In genomic region chr1:56187410-56187809, GRCh38 we compare ENCODE assay signal across 27 cellular contexts.
"Had no signal": no experiment of that assay in that cellular context is flagged by ENCODE, and none has a peak within 500 bp of the region (broad histone marks: within the 10 kb centered on the region; RNA-seq: fewer than 3 reads in every experiment).

No MANE protein-coding gene starts in this region.

- H3K27me3 ChIP-seq: colonic mucosa, neural progenitor cell, pancreas, right lobe of liver, suprapubic skin, thyroid gland, upper lobe of left lung, uterus had no signal

- H3K36me3 ChIP-seq: colonic mucosa, lower lobe of right lung, neural progenitor cell, pancreas, right lobe of liver, suprapubic skin, thyroid gland, upper lobe of left lung, uterus had no signal

- H3K27ac ChIP-seq: colonic mucosa, lower lobe of right lung, neural progenitor cell, pancreas, right lobe of liver, suprapubic skin, thyroid gland, upper lobe of left lung, uterus had no signal

- H3K9me3 Mint-ChIP-seq: memory B cell; mesothelial cell of epicardium; natural killer cell; neural progenitor cell; stimulated activated effector memory CD8-positive, alpha-beta T cell treated with anti-CD3 and anti-CD28 coated beads, Interleukin-12 subunit alpha, Interleukin-12 subunit beta, amount 100 ng/mL, for 72 hours had no signal

- H3K27ac Mint-ChIP-seq: memory B cell; mesothelial cell of epicardium; natural killer cell; neural progenitor cell; progenitor cell of endocrine pancreas; stimulated activated effector memory CD8-positive, alpha-beta T cell treated with anti-CD3 and anti-CD28 coated beads, Interleukin-12 subunit alpha, Interleukin-12 subunit beta, amount 100 ng/mL, for 72 hours had no signal

- ATAC-seq: left lobe of liver; lower lobe of right lung; natural killer cell; pancreas; right lobe of liver; stimulated activated effector memory CD8-positive, alpha-beta T cell treated with anti-CD3 and anti-CD28 coated beads, Interleukin-12 subunit alpha, Interleukin-12 subunit beta, amount 100 ng/mL, for 72 hours; stimulated activated naive CD8-positive, alpha-beta T cell treated with anti-CD3 and anti-CD28 coated beads, Interleukin-15, Interleukin-2, amounts not matched to agents 100 U/mL and 50 U/mL, for 24 hours had no signal

- H3K4me1 Mint-ChIP-seq: memory B cell; natural killer cell; stimulated activated effector memory CD8-positive, alpha-beta T cell treated with anti-CD3 and anti-CD28 coated beads, Interleukin-12 subunit alpha, Interleukin-12 subunit beta, amount 100 ng/mL, for 72 hours had no signal

- H3K9me3 ChIP-seq: colonic mucosa, lower lobe of right lung, pancreas, right lobe of liver, suprapubic skin, thyroid gland, upper lobe of left lung, uterus had no signal

- H3K4me3 ChIP-seq: colonic mucosa, lower lobe of right lung, neural progenitor cell, pancreas, right lobe of liver, suprapubic skin, thyroid gland, upper lobe of left lung, uterus had no signal

- H3K4me3 Mint-ChIP-seq: memory B cell; mesothelial cell of epicardium; natural killer cell; neural progenitor cell; stimulated activated effector memory CD8-positive, alpha-beta T cell treated with anti-CD3 and anti-CD28 coated beads, Interleukin-12 subunit alpha, Interleukin-12 subunit beta, amount 100 ng/mL, for 72 hours had no signal

- H3K4me1 ChIP-seq: colonic mucosa, pancreas, right lobe of liver, uterus had no signal

- H2AFZ ChIP-seq: neural progenitor cell had no signal

- FAIRE-seq: endothelial cell of umbilical vein, islet of Langerhans had no signal

- DNase-seq: colonic mucosa; dermis blood vessel endothelial cell; erythroblast; foreskin melanocyte; head of caudate nucleus; hypothalamus; kidney glomerular epithelial cell; lower lobe of right lung; natural killer cell; nucleus accumbens; pancreas; right lobe of liver; stimulated activated CD4-positive, alpha-beta T cell treated with anti-CD3 and anti-CD28 coated beads, Interleukin-4, amount 100 ng/mL, for 1 hour; stimulated activated CD8-positive, alpha-beta memory T cell treated with anti-CD3 and anti-CD28 coated beads, Interleukin-4, amount 100 ng/mL, for 48 hours; stimulated activated naive CD8-positive, alpha-beta T cell treated with anti-CD3 and anti-CD28 coated beads, Interleukin-15, Interleukin-2, amounts not matched to agents 100 U/mL and 50 U/mL, for 24 hours; thyroid gland; upper lobe of left lung; uterus had no signal

- H3K36me3 Mint-ChIP-seq: memory B cell; mesothelial cell of epicardium; natural killer cell; neural progenitor cell; stimulated activated effector memory CD8-positive, alpha-beta T cell treated with anti-CD3 and anti-CD28 coated beads, Interleukin-12 subunit alpha, Interleukin-12 subunit beta, amount 100 ng/mL, for 72 hours had no signal

- H3K9ac ChIP-seq: neural progenitor cell had no signal

- H3K27me3 Mint-ChIP-seq: progenitor cell of endocrine pancreas had no signal
